18 cellular contexts compared by ENCODE assay signal in the genomic region with DNA sequence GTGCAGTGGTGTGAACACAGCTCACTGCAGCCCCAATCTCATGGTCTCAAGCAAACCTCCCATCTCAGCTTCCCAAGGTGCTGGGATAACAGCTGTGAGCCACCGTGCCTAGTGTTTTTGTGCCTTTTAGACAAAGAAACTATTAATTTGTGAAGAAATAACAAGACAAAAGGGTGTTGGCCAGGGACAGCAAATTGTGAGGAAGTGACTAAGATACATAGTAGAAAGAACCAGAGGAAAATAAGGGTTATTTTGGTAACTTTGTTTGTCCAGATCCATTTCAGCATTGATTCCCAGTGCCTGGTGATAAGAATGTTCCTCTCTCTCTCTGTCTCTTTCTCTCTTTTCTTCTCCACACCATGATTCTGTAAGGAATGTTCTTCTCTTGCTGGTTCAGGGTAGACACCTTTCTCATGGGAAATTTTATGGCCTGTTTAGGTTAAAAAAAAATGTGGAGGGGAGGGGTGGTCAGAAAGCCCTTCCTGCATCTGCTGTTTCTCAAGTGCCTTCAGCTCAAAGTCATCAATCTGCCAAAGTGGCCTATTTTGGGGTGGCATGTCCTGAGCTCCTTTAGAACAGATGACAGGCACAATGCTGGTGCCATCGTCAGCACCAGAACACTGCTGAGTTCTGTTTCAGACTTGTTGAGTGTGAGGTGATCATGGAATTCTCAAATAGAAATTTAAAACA.
DNase-seq lines count a peak whose midpoint lies in the region; ATAC-seq and TF ChIP-seq lines count a peak whose summit lies in the region.
"Had no signal": no experiment of that assay in that cellular context is flagged by ENCODE, and none has a peak within 500 bp of the region (broad histone marks: within the 10 kb centered on the region; RNA-seq: fewer than 3 reads in every experiment).

No MANE protein-coding gene starts in this region.

- no peak for TF ChIP-seq EP300 in transverse colon (IDR thresholded peaks at IDR 0.05; ENCODE audit: low read depth)

- intact Hi-C loops in MCF 10A (cut with micrococcal nuclease): no loop called here
- intact Hi-C loops in breast epithelium (cut with DNase I; ENCODE audit: low total_unique reads): loop anchor here (2.0 kb wide), 1 partner anchor 41 kb away; no protein-coding TSS in a partner anchor
- intact Hi-C loops in transverse colon (cut with DNase I; ENCODE audit: low total_unique reads): no loop called here

- peak overlapping the region; percentile 46 for H3K27ac Mint-ChIP-seq in MCF 10A (ENCODE audit: low read depth, unreplicated experiment)
- H3K27ac Mint-ChIP-seq: activated naive CD8-positive, alpha-beta T cell treated with anti-CD3 and anti-CD28 coated beads for 36 hours; neural progenitor cell had no signal

- ATAC-seq in HG03457 (IDR thresholded peaks at IDR 0.05; ENCODE audit: unreplicated experiment): no peak
- ATAC-seq in HG02885 (IDR thresholded peaks at IDR 0.05; ENCODE audit: poor library complexity, unreplicated experiment): no peak
- ATAC-seq: left lung had no signal

- H3K27ac ChIP-seq in breast epithelium (no peak overlapping the region), transverse colon (peak overlapping the region; percentile 16 to 32 (median 27))
- H3K27ac ChIP-seq: hepatocyte, left lung, neural progenitor cell had no signal

- TF ChIP-seq POLR2A in breast epithelium (IDR thresholded peaks at IDR 0.05) (no peak), transverse colon (IDR thresholded peaks at IDR 0.05) (no peak)

- H3K4me3 Mint-ChIP-seq in MCF 10A (ENCODE audit: unreplicated experiment): no peak overlapping the region
- H3K4me3 Mint-ChIP-seq: activated naive CD8-positive, alpha-beta T cell treated with anti-CD3 and anti-CD28 coated beads for 36 hours; IgD-negative memory B cell; neural progenitor cell had no signal

- no peaks in the 10 kb centered on the region for H3K36me3 Mint-ChIP-seq in MCF 10A (ENCODE audit: insufficient read depth, unreplicated experiment)
- H3K36me3 Mint-ChIP-seq: activated naive CD8-positive, alpha-beta T cell treated with anti-CD3 and anti-CD28 coated beads for 36 hours; IgD-negative memory B cell; neural progenitor cell had no signal

- TF ChIP-seq CTCF in MCF 10A (IDR thresholded peaks at IDR 0.05; ENCODE audit: unreplicated experiment) (no peak), breast epithelium (IDR thresholded peaks at IDR 0.05) (no peak), transverse colon (IDR thresholded peaks at IDR 0.05) (no peak)

- H3K4me1 ChIP-seq in breast epithelium (no peaks in the 10 kb centered on the region), transverse colon (peaks cover 3 to 34% (median 21%) of the 10 kb centered on the region in 4 donors)
- H3K4me1 ChIP-seq: neural progenitor cell had no signal

- BruUV-seq in MCF 10A (replicated peaks; lab: Mats Ljungman, UMichigan): no TSS peak

- 65 to 76% methylated on average over 2 of the region's 2 CpGs for WGBS in transverse colon (ENCODE audit: low coverage in 1 of 2), 2 donors

- in situ Hi-C loops in transverse colon (cut with MboI; ENCODE audit: low pct_ligation_motif_present in 1 of 4, low pct_unique_long_range_greater_than_20kb in 1 of 4, low sequenced_read_pairs in 3 of 4): no loop called here

- no peaks in the 10 kb centered on the region for H3K27me3 Mint-ChIP-seq in MCF 10A (ENCODE audit: insufficient read depth, unreplicated experiment)
- H3K27me3 Mint-ChIP-seq: activated naive CD8-positive, alpha-beta T cell treated with anti-CD3 and anti-CD28 coated beads for 36 hours; IgD-negative memory B cell had no signal

- H3K9me3 Mint-ChIP-seq in MCF 10A (ENCODE audit: unreplicated experiment): no peaks in the 10 kb centered on the region
- H3K9me3 Mint-ChIP-seq: neural progenitor cell had no signal

- H3K36me3 ChIP-seq in breast epithelium (no peaks in the 10 kb centered on the region), transverse colon (no peaks in the 10 kb centered on the region)
- H3K36me3 ChIP-seq: left lung, neural progenitor cell had no signal

- DNase-seq in MCF 10A (ENCODE audit: unreplicated experiment): no peak
- no peak for DNase-seq in breast epithelium (ENCODE audit: low spot score in 2 of 2)
- DNase-seq in dermis blood vessel endothelial cell: peak; percentile 87
- DNase-seq in islet precursor cell: peak; percentile 83
- no peak for DNase-seq in transverse colon
- DNase-seq in cerebellum (ENCODE audit: low spot score): no peak
- DNase-seq: activated naive CD8-positive, alpha-beta T cell treated with anti-CD3 and anti-CD28 coated beads for 36 hours; central memory CD4-positive, alpha-beta T cell; GOT3; left lung; NCI-H1436; stimulated activated naive CD4-positive, alpha-beta T cell treated with Interleukin-2 at 50 U/mL for 16 hours; T-helper 2 cell had no signal

- H3K4me1 Mint-ChIP-seq in MCF 10A (ENCODE audit: insufficient read depth, unreplicated experiment): peaks cover 12% of the 10 kb centered on the region

- H3K9me3 ChIP-seq in breast epithelium (no peaks in the 10 kb centered on the region), transverse colon (no peaks in the 10 kb centered on the region)
- H3K9me3 ChIP-seq: left lung had no signal

- no peak overlapping the region for H3K4me3 ChIP-seq in breast epithelium
- no peak overlapping the region for H3K4me3 ChIP-seq in transverse colon
- H3K4me3 ChIP-seq: hepatocyte, left lung, neural progenitor cell had no signal

- POLR2A ChIA-PET in MCF 10A (lab: Yijun Ruan, JAX): interaction anchor here (1.4 to 1.7 kb wide), 2 partner anchors 9 to 21 kb away, joined by 4 to 6 read pairs; no protein-coding TSS in a partner anchor

- CTCF ChIA-PET in MCF 10A (lab: Yijun Ruan, JAX): interaction anchor here (0.7 to 1.1 kb wide), 3 partner anchors 9 to 81 kb away, joined by 3 to 5 read pairs (median 4); no protein-coding TSS in a partner anchor

- H3K27me3 ChIP-seq in breast epithelium (no peaks in the 10 kb centered on the region), transverse colon (no peaks in the 10 kb centered on the region)
- H3K27me3 ChIP-seq: hepatocyte, left lung, neural progenitor cell had no signal

Comparison
In these comparisons a context has a peak if more than half of its experiments do, and no peak if none do; other contexts are left out.
1. DNase-seq: peak in dermis blood vessel endothelial cell (single experiment) and islet precursor cell (single experiment); none in MCF 10A (single experiment), breast epithelium (0 of 2), transverse colon (single experiment) and cerebellum (single experiment).
2. H3K27ac ChIP-seq: peak in transverse colon (4 of 4); none in breast epithelium (0 of 2).